Comparison of ENCODE assay signal across 1 cellular context in the genomic region with DNA sequence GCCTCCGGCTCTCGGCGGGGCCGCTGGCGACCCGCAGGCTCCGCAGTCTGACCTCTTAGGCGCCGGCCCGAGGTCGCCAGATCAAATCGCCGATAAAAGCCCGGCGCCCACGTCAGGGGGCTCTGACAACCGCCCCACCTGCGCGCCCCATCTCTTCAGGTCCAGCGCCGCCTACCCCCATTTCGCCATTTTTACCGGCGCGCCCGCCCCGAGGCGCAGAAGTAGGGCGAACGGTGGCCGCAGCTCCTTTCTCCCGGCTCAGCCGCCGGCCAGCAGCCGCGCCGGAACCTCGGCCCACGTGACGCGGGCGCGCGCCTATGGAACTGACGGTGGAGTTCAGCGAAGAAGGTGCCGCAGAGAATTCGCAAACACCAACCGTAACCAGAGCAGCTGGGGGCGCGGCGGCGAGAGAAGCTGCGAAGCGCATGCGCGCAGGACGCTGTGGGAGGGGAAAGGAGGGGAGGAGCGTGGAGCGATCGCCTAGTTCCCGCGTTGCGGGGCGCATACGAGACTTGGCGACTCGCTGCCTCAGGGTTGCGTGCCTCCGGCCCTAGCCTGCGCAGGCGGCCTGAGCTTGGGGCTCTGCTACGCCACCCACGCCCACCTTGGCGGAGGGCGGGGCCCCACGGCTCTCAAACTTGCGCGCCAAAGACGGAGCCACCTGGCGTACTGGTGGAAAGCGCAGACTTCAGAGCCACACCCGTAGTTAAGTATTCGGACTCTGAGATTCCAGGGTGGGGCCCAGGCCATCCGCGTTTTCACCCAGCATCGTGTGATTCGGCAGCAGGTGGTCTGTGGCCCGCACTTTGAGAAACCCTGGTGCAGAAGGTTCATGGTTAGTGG.
TF ChIP-seq lines count a peak whose summit lies in the region.

A gene with protein sequence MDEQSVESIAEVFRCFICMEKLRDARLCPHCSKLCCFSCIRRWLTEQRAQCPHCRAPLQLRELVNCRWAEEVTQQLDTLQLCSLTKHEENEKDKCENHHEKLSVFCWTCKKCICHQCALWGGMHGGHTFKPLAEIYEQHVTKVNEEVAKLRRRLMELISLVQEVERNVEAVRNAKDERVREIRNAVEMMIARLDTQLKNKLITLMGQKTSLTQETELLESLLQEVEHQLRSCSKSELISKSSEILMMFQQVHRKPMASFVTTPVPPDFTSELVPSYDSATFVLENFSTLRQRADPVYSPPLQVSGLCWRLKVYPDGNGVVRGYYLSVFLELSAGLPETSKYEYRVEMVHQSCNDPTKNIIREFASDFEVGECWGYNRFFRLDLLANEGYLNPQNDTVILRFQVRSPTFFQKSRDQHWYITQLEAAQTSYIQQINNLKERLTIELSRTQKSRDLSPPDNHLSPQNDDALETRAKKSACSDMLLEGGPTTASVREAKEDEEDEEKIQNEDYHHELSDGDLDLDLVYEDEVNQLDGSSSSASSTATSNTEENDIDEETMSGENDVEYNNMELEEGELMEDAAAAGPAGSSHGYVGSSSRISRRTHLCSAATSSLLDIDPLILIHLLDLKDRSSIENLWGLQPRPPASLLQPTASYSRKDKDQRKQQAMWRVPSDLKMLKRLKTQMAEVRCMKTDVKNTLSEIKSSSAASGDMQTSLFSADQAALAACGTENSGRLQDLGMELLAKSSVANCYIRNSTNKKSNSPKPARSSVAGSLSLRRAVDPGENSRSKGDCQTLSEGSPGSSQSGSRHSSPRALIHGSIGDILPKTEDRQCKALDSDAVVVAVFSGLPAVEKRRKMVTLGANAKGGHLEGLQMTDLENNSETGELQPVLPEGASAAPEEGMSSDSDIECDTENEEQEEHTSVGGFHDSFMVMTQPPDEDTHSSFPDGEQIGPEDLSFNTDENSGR (minus strand): TSS at position 418 of the 843 bp plus-strand sequence. CDS start 419 bp downstream, outside the sequence.

TF ChIP-seq in HEK293, 187 proteins besides CTCF, POLR2A, EP300 and RAD21 (continued from another document and continues in another):
- TF ChIP-seq, protein P1, sequence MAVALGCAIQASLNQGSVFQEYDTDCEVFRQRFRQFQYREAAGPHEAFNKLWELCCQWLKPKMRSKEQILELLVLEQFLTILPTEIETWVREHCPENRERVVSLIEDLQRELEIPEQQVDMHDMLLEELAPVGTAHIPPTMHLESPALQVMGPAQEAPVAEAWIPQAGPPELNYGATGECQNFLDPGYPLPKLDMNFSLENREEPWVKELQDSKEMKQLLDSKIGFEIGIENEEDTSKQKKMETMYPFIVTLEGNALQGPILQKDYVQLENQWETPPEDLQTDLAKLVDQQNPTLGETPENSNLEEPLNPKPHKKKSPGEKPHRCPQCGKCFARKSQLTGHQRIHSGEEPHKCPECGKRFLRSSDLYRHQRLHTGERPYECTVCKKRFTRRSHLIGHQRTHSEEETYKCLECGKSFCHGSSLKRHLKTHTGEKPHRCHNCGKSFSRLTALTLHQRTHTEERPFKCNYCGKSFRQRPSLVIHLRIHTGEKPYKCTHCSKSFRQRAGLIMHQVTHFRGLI (tag by site-specific recombination; IDR thresholded peaks at IDR 0.05), result 0 out of 2 replicates have a peak, but pooled peaks have one; percentile 55
- TF ChIP-seq ZNF701 (tag by site-specific recombination; IDR thresholded peaks at IDR 0.05) (no peak), ZIC2 (tag by site-specific recombination; IDR thresholded peaks at IDR 0.05) (peak; percentile 33), ZSCAN23 (tag by site-specific recombination; IDR thresholded peaks at IDR 0.05) (no peak), ZNF792 (tag by site-specific recombination; IDR thresholded peaks at IDR 0.05) (no peak), ZNF830 (tag by site-specific recombination; IDR thresholded peaks at IDR 0.05; ENCODE audit: low read depth) (no peak), TRIM28 (IDR thresholded peaks at IDR 0.05; ENCODE audit: borderline replicate concordance, low read length) (peak; percentile 73; the same call in 1 of the 2 replicates), ZNF2 (tag by site-specific recombination; IDR thresholded peaks at IDR 0.05) (peak; percentile 72), ZSCAN16 (tag by site-specific recombination; IDR thresholded peaks at IDR 0.05) (peak; percentile 59; the same call in 1 of the 2 replicates), ZNF610 (tag by site-specific recombination; IDR thresholded peaks at IDR 0.05; ENCODE audit: borderline replicate concordance) (0 out of 2 replicates have a peak, but pooled peaks have one; percentile 58), ZNF248 (tag by site-specific recombination; IDR thresholded peaks at IDR 0.05) (no peak), BCL11B (tag by site-specific recombination; IDR thresholded peaks at IDR 0.05; ENCODE audit: low read depth) (peak; percentile 85; the same call in 1 of the 2 replicates), ZNF624 (tag by site-specific recombination; IDR thresholded peaks at IDR 0.05) (no peak), ZNF324 (tag by site-specific recombination; IDR thresholded peaks at IDR 0.05) (peak; percentile 29; the same call in 1 of the 2 replicates), ZNF184 (tag by site-specific recombination; IDR thresholded peaks at IDR 0.05) (peak; percentile 58; the same call in 1 of the 2 replicates), BCL11A (tag by site-specific recombination; IDR thresholded peaks at IDR 0.05; ENCODE audit: low read depth) (peak; percentile 58; the same call in 1 of the 2 replicates), FEZF1 (tag by site-specific recombination; IDR thresholded peaks at IDR 0.05) (no peak), PRDM1 (tag by site-specific recombination; IDR thresholded peaks at IDR 0.05) (no peak), ZNF658 (tag by site-specific recombination; IDR thresholded peaks at IDR 0.05) (no peak), ZNF140 (tag by site-specific recombination; IDR thresholded peaks at IDR 0.05) (no peak), ZNF558 (tag by site-specific recombination; IDR thresholded peaks at IDR 0.05) (no peak; the same call in 1 of the 2 replicates), ZNF37A (tag by site-specific recombination; IDR thresholded peaks at IDR 0.05) (0 out of 2 replicates have a peak, but pooled peaks have one; percentile 29), ZNF423 (tag by site-specific recombination; IDR thresholded peaks at IDR 0.05) (no peak; the same call in 1 of the 2 replicates), ZNF596 (tag by site-specific recombination; IDR thresholded peaks at IDR 0.05) (no peak), EGR2 (tag by site-specific recombination; IDR thresholded peaks at IDR 0.05; ENCODE audit: low read depth) (peak; percentile 77)
- TF ChIP-seq, protein P2, sequence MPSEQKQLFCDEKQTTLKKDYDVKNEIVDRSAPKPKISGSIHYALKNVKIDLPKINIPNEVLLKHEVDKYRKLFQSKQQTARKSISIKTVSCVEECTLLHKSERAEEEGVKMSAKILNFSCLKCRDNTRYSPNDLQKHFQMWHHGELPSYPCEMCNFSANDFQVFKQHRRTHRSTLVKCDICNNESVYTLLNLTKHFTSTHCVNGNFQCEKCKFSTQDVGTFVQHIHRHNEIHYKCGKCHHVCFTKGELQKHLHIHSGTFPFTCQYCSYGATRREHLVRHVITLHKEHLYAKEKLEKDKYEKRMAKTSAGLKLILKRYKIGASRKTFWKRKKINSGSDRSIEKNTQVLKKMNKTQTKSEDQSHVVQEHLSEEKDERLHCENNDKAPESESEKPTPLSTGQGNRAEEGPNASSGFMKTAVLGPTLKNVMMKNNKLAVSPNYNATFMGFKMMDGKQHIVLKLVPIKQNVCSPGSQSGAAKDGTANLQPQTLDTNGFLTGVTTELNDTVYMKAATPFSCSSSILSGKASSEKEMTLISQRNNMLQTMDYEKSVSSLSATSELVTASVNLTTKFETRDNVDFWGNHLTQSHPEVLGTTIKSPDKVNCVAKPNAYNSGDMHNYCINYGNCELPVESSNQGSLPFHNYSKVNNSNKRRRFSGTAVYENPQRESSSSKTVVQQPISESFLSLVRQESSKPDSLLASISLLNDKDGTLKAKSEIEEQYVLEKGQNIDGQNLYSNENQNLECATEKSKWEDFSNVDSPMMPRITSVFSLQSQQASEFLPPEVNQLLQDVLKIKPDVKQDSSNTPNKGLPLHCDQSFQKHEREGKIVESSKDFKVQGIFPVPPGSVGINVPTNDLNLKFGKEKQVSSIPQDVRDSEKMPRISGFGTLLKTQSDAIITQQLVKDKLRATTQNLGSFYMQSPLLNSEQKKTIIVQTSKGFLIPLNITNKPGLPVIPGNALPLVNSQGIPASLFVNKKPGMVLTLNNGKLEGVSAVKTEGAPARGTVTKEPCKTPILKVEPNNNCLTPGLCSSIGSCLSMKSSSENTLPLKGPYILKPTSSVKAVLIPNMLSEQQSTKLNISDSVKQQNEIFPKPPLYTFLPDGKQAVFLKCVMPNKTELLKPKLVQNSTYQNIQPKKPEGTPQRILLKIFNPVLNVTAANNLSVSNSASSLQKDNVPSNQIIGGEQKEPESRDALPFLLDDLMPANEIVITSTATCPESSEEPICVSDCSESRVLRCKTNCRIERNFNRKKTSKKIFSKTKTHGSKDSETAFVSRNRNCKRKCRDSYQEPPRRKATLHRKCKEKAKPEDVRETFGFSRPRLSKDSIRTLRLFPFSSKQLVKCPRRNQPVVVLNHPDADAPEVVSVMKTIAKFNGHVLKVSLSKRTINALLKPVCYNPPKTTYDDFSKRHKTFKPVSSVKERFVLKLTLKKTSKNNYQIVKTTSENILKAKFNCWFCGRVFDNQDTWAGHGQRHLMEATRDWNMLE (tag by site-specific recombination; conservative IDR thresholded peaks at IDR 0.05; ENCODE audit: low read depth), result no peak
- TF ChIP-seq, protein P3, sequence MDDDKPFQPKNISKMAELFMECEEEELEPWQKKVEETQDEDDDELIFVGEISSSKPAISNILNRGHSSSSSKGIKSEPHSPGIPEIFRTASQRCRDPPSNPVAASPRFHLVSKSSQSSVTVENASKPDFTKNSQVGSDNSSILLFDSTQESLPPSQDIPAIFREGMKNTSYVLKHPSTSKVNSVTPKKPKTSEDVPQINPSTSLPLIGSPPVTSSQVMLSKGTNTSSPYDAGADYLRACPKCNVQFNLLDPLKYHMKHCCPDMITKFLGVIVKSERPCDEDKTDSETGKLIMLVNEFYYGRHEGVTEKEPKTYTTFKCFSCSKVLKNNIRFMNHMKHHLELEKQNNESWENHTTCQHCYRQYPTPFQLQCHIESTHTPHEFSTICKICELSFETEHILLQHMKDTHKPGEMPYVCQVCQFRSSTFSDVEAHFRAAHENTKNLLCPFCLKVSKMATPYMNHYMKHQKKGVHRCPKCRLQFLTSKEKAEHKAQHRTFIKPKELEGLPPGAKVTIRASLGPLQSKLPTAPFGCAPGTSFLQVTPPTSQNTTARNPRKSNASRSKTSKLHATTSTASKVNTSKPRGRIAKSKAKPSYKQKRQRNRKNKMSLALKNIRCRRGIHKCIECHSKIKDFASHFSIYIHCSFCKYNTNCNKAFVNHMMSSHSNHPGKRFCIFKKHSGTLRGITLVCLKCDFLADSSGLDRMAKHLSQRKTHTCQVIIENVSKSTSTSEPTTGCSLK (tag by site-specific recombination; IDR thresholded peaks at IDR 0.05), result no peak
- TF ChIP-seq, protein P4, sequence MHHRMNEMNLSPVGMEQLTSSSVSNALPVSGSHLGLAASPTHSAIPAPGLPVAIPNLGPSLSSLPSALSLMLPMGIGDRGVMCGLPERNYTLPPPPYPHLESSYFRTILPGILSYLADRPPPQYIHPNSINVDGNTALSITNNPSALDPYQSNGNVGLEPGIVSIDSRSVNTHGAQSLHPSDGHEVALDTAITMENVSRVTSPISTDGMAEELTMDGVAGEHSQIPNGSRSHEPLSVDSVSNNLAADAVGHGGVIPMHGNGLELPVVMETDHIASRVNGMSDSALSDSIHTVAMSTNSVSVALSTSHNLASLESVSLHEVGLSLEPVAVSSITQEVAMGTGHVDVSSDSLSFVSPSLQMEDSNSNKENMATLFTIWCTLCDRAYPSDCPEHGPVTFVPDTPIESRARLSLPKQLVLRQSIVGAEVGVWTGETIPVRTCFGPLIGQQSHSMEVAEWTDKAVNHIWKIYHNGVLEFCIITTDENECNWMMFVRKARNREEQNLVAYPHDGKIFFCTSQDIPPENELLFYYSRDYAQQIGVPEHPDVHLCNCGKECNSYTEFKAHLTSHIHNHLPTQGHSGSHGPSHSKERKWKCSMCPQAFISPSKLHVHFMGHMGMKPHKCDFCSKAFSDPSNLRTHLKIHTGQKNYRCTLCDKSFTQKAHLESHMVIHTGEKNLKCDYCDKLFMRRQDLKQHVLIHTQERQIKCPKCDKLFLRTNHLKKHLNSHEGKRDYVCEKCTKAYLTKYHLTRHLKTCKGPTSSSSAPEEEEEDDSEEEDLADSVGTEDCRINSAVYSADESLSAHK (tag by site-specific recombination; IDR thresholded peaks at IDR 0.05), result no peak; the same call in none of the 2 replicates
- TF ChIP-seq, protein P5, sequence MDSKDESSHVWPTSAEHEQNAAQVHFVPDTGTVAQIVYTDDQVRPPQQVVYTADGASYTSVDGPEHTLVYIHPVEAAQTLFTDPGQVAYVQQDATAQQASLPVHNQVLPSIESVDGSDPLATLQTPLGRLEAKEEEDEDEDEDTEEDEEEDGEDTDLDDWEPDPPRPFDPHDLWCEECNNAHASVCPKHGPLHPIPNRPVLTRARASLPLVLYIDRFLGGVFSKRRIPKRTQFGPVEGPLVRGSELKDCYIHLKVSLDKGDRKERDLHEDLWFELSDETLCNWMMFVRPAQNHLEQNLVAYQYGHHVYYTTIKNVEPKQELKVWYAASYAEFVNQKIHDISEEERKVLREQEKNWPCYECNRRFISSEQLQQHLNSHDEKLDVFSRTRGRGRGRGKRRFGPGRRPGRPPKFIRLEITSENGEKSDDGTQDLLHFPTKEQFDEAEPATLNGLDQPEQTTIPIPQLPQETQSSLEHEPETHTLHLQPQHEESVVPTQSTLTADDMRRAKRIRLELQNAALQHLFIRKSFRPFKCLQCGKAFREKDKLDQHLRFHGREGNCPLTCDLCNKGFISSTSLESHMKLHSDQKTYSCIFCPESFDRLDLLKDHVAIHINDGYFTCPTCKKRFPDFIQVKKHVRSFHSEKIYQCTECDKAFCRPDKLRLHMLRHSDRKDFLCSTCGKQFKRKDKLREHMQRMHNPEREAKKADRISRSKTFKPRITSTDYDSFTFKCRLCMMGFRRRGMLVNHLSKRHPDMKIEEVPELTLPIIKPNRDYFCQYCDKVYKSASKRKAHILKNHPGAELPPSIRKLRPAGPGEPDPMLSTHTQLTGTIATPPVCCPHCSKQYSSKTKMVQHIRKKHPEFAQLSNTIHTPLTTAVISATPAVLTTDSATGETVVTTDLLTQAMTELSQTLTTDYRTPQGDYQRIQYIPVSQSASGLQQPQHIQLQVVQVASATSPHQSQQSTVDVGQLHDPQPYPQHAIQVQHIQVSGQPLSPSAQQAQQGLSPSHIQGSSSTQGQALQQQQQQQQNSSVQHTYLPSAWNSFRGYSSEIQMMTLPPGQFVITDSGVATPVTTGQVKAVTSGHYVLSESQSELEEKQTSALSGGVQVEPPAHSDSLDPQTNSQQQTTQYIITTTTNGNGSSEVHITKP (tag by site-specific recombination; IDR thresholded peaks at IDR 0.05), result peak; percentile 96
- TF ChIP-seq, protein P6, sequence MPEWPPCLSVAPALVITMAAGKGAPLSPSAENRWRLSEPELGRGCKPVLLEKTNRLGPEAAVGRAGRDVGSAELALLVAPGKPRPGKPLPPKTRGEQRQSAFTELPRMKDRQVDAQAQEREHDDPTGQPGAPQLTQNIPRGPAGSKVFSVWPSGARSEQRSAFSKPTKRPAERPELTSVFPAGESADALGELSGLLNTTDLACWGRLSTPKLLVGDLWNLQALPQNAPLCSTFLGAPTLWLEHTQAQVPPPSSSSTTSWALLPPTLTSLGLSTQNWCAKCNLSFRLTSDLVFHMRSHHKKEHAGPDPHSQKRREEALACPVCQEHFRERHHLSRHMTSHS (tag by site-specific recombination; IDR thresholded peaks at IDR 0.05), result no peak
